23 cellular contexts compared by ENCODE assay signal in genomic region chr2:95030496-95030895, GRCh38. TPM values are rescaled to one million over a fixed set of nuclear protein-coding genes. Genes with fewer than 3 reads are reported as not detected.
DNase-seq lines count a peak whose midpoint lies in the region.
"Had no signal": no experiment of that assay in that cellular context is flagged by ENCODE, and none has a peak within 500 bp of the region (broad histone marks: within the 10 kb centered on the region; RNA-seq: fewer than 3 reads in every experiment).

No MANE protein-coding gene starts in this region.

- no peak overlapping the region for H2BK5ac ChIP-seq in mesendoderm (ENCODE audit: low read length)

- peak overlapping the region in 2 of 8 donors; percentile 6 to 35 for H3K4me3 Mint-ChIP-seq in CD4-positive, alpha-beta memory T cell
- H3K4me3 Mint-ChIP-seq in activated T-helper 1 cell treated with anti-CD3 and anti-CD28 coated beads, Interleukin-12 subunit alpha, Interleukin-12 subunit beta, Interleukin-2, Interleukin-4 antibody, amounts not matched to agents 30 ng/mL and 10 ng/mL and 1 ng/mL, durations not matched to agents 14 hours and 24 hours and 36 hours = peak overlapping the region; percentile 74
- H3K4me3 Mint-ChIP-seq: B cell; stimulated activated naive CD8-positive, alpha-beta T cell treated with anti-CD3 and anti-CD28 coated beads, Interleukin-15, amount 100 ng/mL, for 72 hours had no signal

- H3K9me3 Mint-ChIP-seq in CD4-positive, alpha-beta memory T cell = no peaks in the 10 kb centered on the region
- H3K9me3 Mint-ChIP-seq in activated T-helper 1 cell treated with anti-CD3 and anti-CD28 coated beads, Interleukin-12 subunit alpha, Interleukin-12 subunit beta, Interleukin-2, Interleukin-4 antibody, amounts not matched to agents 30 ng/mL and 10 ng/mL and 1 ng/mL, durations not matched to agents 14 hours and 24 hours and 36 hours = no peaks in the 10 kb centered on the region
- H3K9me3 Mint-ChIP-seq: nephron; stimulated activated naive CD8-positive, alpha-beta T cell treated with anti-CD3 and anti-CD28 coated beads, Interleukin-15, amount 100 ng/mL, for 72 hours had no signal

- H2BK120ac ChIP-seq in mesendoderm (ENCODE audit: low read depth, low read length) = no peak overlapping the region

- no peaks in the 10 kb centered on the region for H3K79me1 ChIP-seq in mesendoderm (ENCODE audit: low read length)

- no peak overlapping the region for H3K56ac ChIP-seq in mesendoderm (ENCODE audit: low read length)

- H2AK5ac ChIP-seq in mesendoderm (ENCODE audit: low read length) = no peak overlapping the region

- CTCF ChIA-PET in CD4-positive, alpha-beta memory T cell (lab: Charles Lee; ENCODE audit: partially characterized antibody) = interaction anchor here (1.9 to 4.3 kb wide), 5 partner anchors 7 to 85 kb away, joined by 5 to 22 read pairs (median 10); no protein-coding TSS in a partner anchor

- no peak overlapping the region for H3K18ac ChIP-seq in mesendoderm (ENCODE audit: low read length)

- H3K4me1 Mint-ChIP-seq in CD4-positive, alpha-beta memory T cell = peaks cover 21 to 88% (median 62%) of the 10 kb centered on the region in 4 donors
- peaks cover 47% of the 10 kb centered on the region for H3K4me1 Mint-ChIP-seq in activated T-helper 1 cell treated with anti-CD3 and anti-CD28 coated beads, Interleukin-12 subunit alpha, Interleukin-12 subunit beta, Interleukin-2, Interleukin-4 antibody, amounts not matched to agents 30 ng/mL and 10 ng/mL and 1 ng/mL, durations not matched to agents 14 hours and 24 hours and 36 hours (ENCODE audit: low read depth)

- POLR2A ChIA-PET in CD4-positive, alpha-beta memory T cell (lab: Charles Lee; ENCODE audit: partially characterized antibody) = interaction anchor here (1.3 to 2.0 kb wide), 3 partner anchors 10 to 46 kb away, joined by 5 to 9 read pairs (median 8); no protein-coding TSS in a partner anchor

- DNase-seq in CD4-positive, alpha-beta memory T cell = no peak
- no peak for DNase-seq in activated T-helper 1 cell treated with anti-CD3 and anti-CD28 coated beads, Interleukin-12 subunit alpha, Interleukin-12 subunit beta, Interleukin-2, Interleukin-4 antibody, amounts not matched to agents 30 ng/mL and 10 ng/mL and 1 ng/mL, durations not matched to agents 14 hours and 24 hours and 36 hours (ENCODE audit: low spot score)
- DNase-seq in mesendoderm (peak; percentile 61), DMS153 (lab: John Stamatoyannopoulos, UW) (no peak), NCI-H2107 treated with DMSO at 0.1 percent for 48 hours (lab: John Stamatoyannopoulos, UW; ENCODE audit: unreplicated experiment) (no peak), hippocampal formation (lab: John Stamatoyannopoulos, UW) (no peak), UCSD-AML1 (lab: John Stamatoyannopoulos, UW; ENCODE audit: unreplicated experiment) (no peak)
- DNase-seq: activated gamma-delta T cell treated with Interleukin-2 at 50 U/mL for 16 hours; foreskin fibroblast; islet precursor cell; mesenchymal stem cell; NCI-H1417 treated with DMSO at 0.1 percent for 48 hours; NCI-H524 treated with DMSO at 0.1 percent for 48 hours; stimulated activated CD4-positive, alpha-beta T cell treated with anti-CD3 and anti-CD28 coated beads, Interleukin-2, amount 100 ng/mL, for 24 hours; stimulated activated naive CD8-positive, alpha-beta T cell treated with anti-CD3 and anti-CD28 coated beads, Interleukin-15, amount 100 ng/mL, for 72 hours had no signal

- no peak overlapping the region for H4K5ac ChIP-seq in mesendoderm (ENCODE audit: low read length)

- no peak overlapping the region for H4K8ac ChIP-seq in mesendoderm (ENCODE audit: low read depth, low read length)

- no peaks in the 10 kb centered on the region for H3K79me2 ChIP-seq in mesendoderm (ENCODE audit: control insufficient read depth, insufficient read depth, low read length)

- H3K4me2 ChIP-seq in BLaER1 = 0 out of 2 replicates have a peak overlapping the region, but pooled peaks have one; percentile 12
- H3K4me2 ChIP-seq in mesendoderm (ENCODE audit: low read length) = no peak overlapping the region

- peaks cover 15% of the 10 kb centered on the region; the same call in 1 of the 2 replicates for H4K20me1 ChIP-seq in BLaER1

- H3K27me3 ChIP-seq in BLaER1 (peaks cover 30% of the 10 kb centered on the region), mesendoderm (ENCODE audit: insufficient read depth, low read length, poor library complexity) (peaks cover 20% of the 10 kb centered on the region)
- H3K27me3 ChIP-seq in CD4-positive, alpha-beta memory T cell (ENCODE audit: insufficient read depth, low read length) = no peaks in the 10 kb centered on the region

- no CpG with 5 or more reads among the region's 5 CpGs for WGBS in mesendoderm (ENCODE audit: extremely low coverage, insufficient coverage, low lambda C conversion rate)

- peaks cover 12 to 24% of the 10 kb centered on the region in 2 donors for H3K36me3 Mint-ChIP-seq in CD4-positive, alpha-beta memory T cell
- peaks cover 46% of the 10 kb centered on the region for H3K36me3 Mint-ChIP-seq in activated T-helper 1 cell treated with anti-CD3 and anti-CD28 coated beads, Interleukin-12 subunit alpha, Interleukin-12 subunit beta, Interleukin-2, Interleukin-4 antibody, amounts not matched to agents 30 ng/mL and 10 ng/mL and 1 ng/mL, durations not matched to agents 14 hours and 24 hours and 36 hours (ENCODE audit: low read depth)
- H3K36me3 Mint-ChIP-seq: brain had no signal

- H3K4me3 ChIP-seq in BLaER1 (no peak overlapping the region), mesendoderm (ENCODE audit: low read length) (no peak overlapping the region)
- H3K4me3 ChIP-seq in CD4-positive, alpha-beta memory T cell (ENCODE audit: low read length in 2 of 2) = no peak overlapping the region
- H3K4me3 ChIP-seq: HAP-1, SJSA1 had no signal

- H3K4ac ChIP-seq in mesendoderm (ENCODE audit: low read depth, low read length) = no peak overlapping the region

- intact Hi-C loops in CD4-positive, alpha-beta memory T cell (cut with micrococcal nuclease) = no loop called here
- intact Hi-C loops in activated T-helper 1 cell treated with anti-CD3 and anti-CD28 coated beads, Interleukin-12 subunit alpha, Interleukin-12 subunit beta, Interleukin-2, Interleukin-4 antibody, amounts not matched to agents 30 ng/mL and 10 ng/mL and 1 ng/mL, durations not matched to agents 14 hours and 24 hours and 36 hours (cut with micrococcal nuclease) = no loop called here

- no peak overlapping the region for H2BK15ac ChIP-seq in mesendoderm (replicated peaks; ENCODE audit: low read depth)

- peak overlapping the region; percentile 9 for H3K23ac ChIP-seq in mesendoderm (ENCODE audit: low read length)

- peaks cover 6% of the 10 kb centered on the region for H3K4me1 ChIP-seq in BLaER1
- peaks cover 79% of the 10 kb centered on the region for H3K4me1 ChIP-seq in CD4-positive, alpha-beta memory T cell (ENCODE audit: insufficient read depth, low read length)
- no peaks in the 10 kb centered on the region for H3K4me1 ChIP-seq in mesendoderm (ENCODE audit: control insufficient read depth, low read depth, low read length)
- H3K4me1 ChIP-seq: HAP-1, SJSA1 had no signal

- H3K36me3 ChIP-seq in BLaER1 = no peaks in the 10 kb centered on the region
- no peaks in the 10 kb centered on the region for H3K36me3 ChIP-seq in CD4-positive, alpha-beta memory T cell (ENCODE audit: insufficient read depth, low read length)
- H3K36me3 ChIP-seq in mesendoderm (ENCODE audit: control insufficient read depth, insufficient read depth, low read length) = no peaks in the 10 kb centered on the region
- H3K36me3 ChIP-seq: HAP-1, SJSA1 had no signal

- no peaks in the 10 kb centered on the region for H3K9me3 ChIP-seq in BLaER1
- H3K9me3 ChIP-seq in CD4-positive, alpha-beta memory T cell (ENCODE audit: control insufficient read depth in 1 of 2, low read length in 2 of 2) = no peaks in the 10 kb centered on the region
- H3K9me3 ChIP-seq: HAP-1, SJSA1 had no signal

- no peaks in the 10 kb centered on the region for H3K27me3 Mint-ChIP-seq in CD4-positive, alpha-beta memory T cell
- H3K27me3 Mint-ChIP-seq in activated T-helper 1 cell treated with anti-CD3 and anti-CD28 coated beads, Interleukin-12 subunit alpha, Interleukin-12 subunit beta, Interleukin-2, Interleukin-4 antibody, amounts not matched to agents 30 ng/mL and 10 ng/mL and 1 ng/mL, durations not matched to agents 14 hours and 24 hours and 36 hours (ENCODE audit: insufficient read depth) = no peaks in the 10 kb centered on the region
- H3K27me3 Mint-ChIP-seq: stimulated activated naive CD8-positive, alpha-beta T cell treated with anti-CD3 and anti-CD28 coated beads, Interleukin-15, amount 100 ng/mL, for 72 hours had no signal

- no peak overlapping the region for H3K27ac ChIP-seq in BLaER1
- no peak overlapping the region for H3K27ac ChIP-seq in CD4-positive, alpha-beta memory T cell (ENCODE audit: low read depth, low read length)
- H3K27ac ChIP-seq in mesendoderm (ENCODE audit: low read depth, low read length) = no peak overlapping the region
- H3K27ac ChIP-seq: SJSA1 had no signal

- peak overlapping the region; percentile 47 to 69 (median 59) for H3K27ac Mint-ChIP-seq in CD4-positive, alpha-beta memory T cell
- H3K27ac Mint-ChIP-seq in activated T-helper 1 cell treated with anti-CD3 and anti-CD28 coated beads, Interleukin-12 subunit alpha, Interleukin-12 subunit beta, Interleukin-2, Interleukin-4 antibody, amounts not matched to agents 30 ng/mL and 10 ng/mL and 1 ng/mL, durations not matched to agents 14 hours and 24 hours and 36 hours = no peak overlapping the region
- H3K27ac Mint-ChIP-seq: B cell, brain had no signal

- H3K9ac ChIP-seq in BLaER1 = no peak overlapping the region
- H3K9ac ChIP-seq in mesendoderm (ENCODE audit: low read length) = no peak overlapping the region

RNA-seq across cellular contexts. Expression of gene MAL, which starts 5.0 kb away (rescaled TPM):
- total RNA-seq in CD4-positive, alpha-beta memory T cell = 100 to 1,000 TPM; 108 to 113 TPM
- 100 to 1,000 TPM; 271 to 274 TPM for polyA plus RNA-seq in CD4-positive, alpha-beta memory T cell
- total RNA-seq in activated T-helper 1 cell treated with anti-CD3 and anti-CD28 coated beads, Interleukin-12 subunit alpha, Interleukin-12 subunit beta, Interleukin-2, Interleukin-4 antibody, amounts not matched to agents 30 ng/mL and 10 ng/mL and 1 ng/mL, durations not matched to agents 14 hours and 24 hours and 36 hours = 264 and 272 TPM in 2 replicates
- 0.10 TPM for polyA plus RNA-seq in mesendoderm (2013, experiment 1 of 2)
- polyA plus RNA-seq in mesendoderm (2013, experiment 2 of 2) = 0.14 TPM
- total RNA-seq: endothelial cell of umbilical vein, MCF 10A, SJSA1 had no signal
- polyA plus RNA-seq: endothelial cell of umbilical vein had no signal
